Comparison of ENCODE assay signal across 38 cellular contexts in the genomic region with DNA sequence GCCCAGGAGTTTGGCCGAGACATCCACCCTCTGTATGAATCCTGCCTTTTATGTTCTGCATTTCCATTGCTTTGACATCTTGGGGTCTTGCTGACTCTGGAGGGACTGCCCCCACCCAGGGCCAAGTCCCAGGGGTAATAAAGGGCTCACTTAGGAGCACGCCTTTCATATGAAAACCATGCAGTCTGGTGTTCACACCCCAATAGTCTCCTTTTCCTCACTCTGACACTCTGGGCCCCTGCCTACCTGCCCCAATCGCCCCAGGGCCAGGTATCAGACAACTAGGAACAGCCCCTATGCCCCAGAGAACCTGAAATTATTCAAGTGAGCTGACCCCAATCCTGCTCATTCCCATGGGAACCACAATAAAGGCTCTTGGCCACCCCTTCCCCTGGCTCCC.
"Had no signal": no experiment of that assay in that cellular context is flagged by ENCODE, and none has a peak within 500 bp of the region (broad histone marks: within the 10 kb centered on the region; RNA-seq: fewer than 3 reads in every experiment).

No MANE protein-coding gene starts in this region.

- H3K9me3 Mint-ChIP-seq: activated naive CD4-positive, alpha-beta T cell treated with anti-CD3 and anti-CD28 coated beads for 36 hours; activated naive CD4-positive, alpha-beta T cell treated with anti-CD3 and anti-CD28 coated beads, Interleukin-2, amount 10 ng/mL, durations not matched to agents 7 days and 5 days; activated naive CD4-positive, alpha-beta T cell treated with anti-CD3 and anti-CD28 coated beads, Interleukin-2, amount 50 U/mL, for 24 hours; activated naive CD4-positive, alpha-beta T cell treated with anti-CD3 and anti-CD28 coated beads, Interleukin-2, amount 50 U/mL, for 72 hours; activated naive CD8-positive, alpha-beta T cell treated with anti-CD3 and anti-CD28 coated beads for 36 hours; activated naive CD8-positive, alpha-beta T cell treated with anti-CD3 and anti-CD28 coated beads, Interleukin-2, amount 10 ng/mL, durations not matched to agents 7 days and 5 days; activated naive CD8-positive, alpha-beta T cell treated with anti-CD3 and anti-CD28 coated beads, Interleukin-2, amount 50 U/mL, for 24 hours; activated T-cell treated with anti-CD3 and anti-CD28 coated beads, Interleukin-2, amount 50 U/mL, for 24 hours; activated T-cell treated with anti-CD3 and anti-CD28 coated beads, Interleukin-2, amount 50 U/mL, for 4 hours; activated T-cell treated with anti-CD3 and anti-CD28 coated beads, Interleukin-2, amount 50 U/mL, for 72 hours; activated T-helper 1 cell treated with anti-CD3 and anti-CD28 coated beads, Interleukin-12 subunit alpha, Interleukin-12 subunit beta, Interleukin-2, Interleukin-4 antibody, amounts not matched to agents 30 ng/mL and 10 ng/mL and 1 ng/mL, durations not matched to agents 14 hours and 24 hours and 36 hours; activated T-helper 17 cell treated with anti-CD3 and anti-CD28 coated beads, Interleukin-2, amount 50 U/mL, for 72 hours; activated T-helper 2 cell treated with anti-CD3 and anti-CD28 coated beads, Interferon-gamma antibody, Interleukin-2, Interleukin-4, amounts not matched to agents 10 μg/mL and 5 μg/mL and 100 μg/mL, durations not matched to agents 14 hours and 24 hours and 36 hours; central memory CD8-positive, alpha-beta T cell had no signal

- H3K36me3 Mint-ChIP-seq: activated naive CD4-positive, alpha-beta T cell treated with anti-CD3 and anti-CD28 coated beads, Interleukin-2, amount 10 ng/mL, durations not matched to agents 7 days and 5 days; activated naive CD4-positive, alpha-beta T cell treated with anti-CD3 and anti-CD28 coated beads, Interleukin-2, amount 50 U/mL, for 24 hours; activated naive CD4-positive, alpha-beta T cell treated with anti-CD3 and anti-CD28 coated beads, Interleukin-2, amount 50 U/mL, for 72 hours; activated naive CD8-positive, alpha-beta T cell; activated naive CD8-positive, alpha-beta T cell treated with anti-CD3 and anti-CD28 coated beads for 36 hours; activated naive CD8-positive, alpha-beta T cell treated with anti-CD3 and anti-CD28 coated beads, Interleukin-2, amount 10 ng/mL, durations not matched to agents 7 days and 5 days; brain had no signal

- H3K36me3 ChIP-seq: adrenal gland, ascending aorta, brain microvascular endothelial cell, breast epithelium, cardiac muscle cell had no signal

- ATAC-seq: activated naive CD4-positive, alpha-beta T cell treated with anti-CD3 and anti-CD28 coated beads, Interleukin-2, amount 50 U/mL, for 72 hours; activated T-cell treated with anti-CD3 and anti-CD28 coated beads, Interleukin-2, amount 50 U/mL, for 4 hours; activated T-cell treated with anti-CD3 and anti-CD28 coated beads, Interleukin-2, amount 50 U/mL, for 72 hours; activated T-helper 17 cell treated with anti-CD3 and anti-CD28 coated beads, Interleukin-2, amount 50 U/mL, for 72 hours; body of pancreas had no signal

- H3K4me1 Mint-ChIP-seq: activated naive CD4-positive, alpha-beta T cell treated with anti-CD3 and anti-CD28 coated beads, Interleukin-2, amount 10 ng/mL, durations not matched to agents 7 days and 5 days; activated naive CD4-positive, alpha-beta T cell treated with anti-CD3 and anti-CD28 coated beads, Interleukin-2, amount 50 U/mL, for 24 hours; activated naive CD8-positive, alpha-beta T cell treated with anti-CD3 and anti-CD28 coated beads for 36 hours; activated naive CD8-positive, alpha-beta T cell treated with anti-CD3 and anti-CD28 coated beads, Interleukin-2, amount 10 ng/mL, durations not matched to agents 7 days and 5 days; activated naive CD8-positive, alpha-beta T cell treated with anti-CD3 and anti-CD28 coated beads, Interleukin-2, amount 50 U/mL, for 24 hours; activated T-helper 17 cell treated with anti-CD3 and anti-CD28 coated beads, Interleukin-2, amount 50 U/mL, for 72 hours; brain; central memory CD8-positive, alpha-beta T cell had no signal

- H3K4me3 Mint-ChIP-seq: activated naive CD4-positive, alpha-beta T cell treated with anti-CD3 and anti-CD28 coated beads for 36 hours; activated naive CD4-positive, alpha-beta T cell treated with anti-CD3 and anti-CD28 coated beads, Interleukin-2, amount 10 ng/mL, durations not matched to agents 7 days and 5 days; activated naive CD4-positive, alpha-beta T cell treated with anti-CD3 and anti-CD28 coated beads, Interleukin-2, amount 50 U/mL, for 24 hours; activated naive CD8-positive, alpha-beta T cell; activated naive CD8-positive, alpha-beta T cell treated with anti-CD3 and anti-CD28 coated beads for 36 hours; activated naive CD8-positive, alpha-beta T cell treated with anti-CD3 and anti-CD28 coated beads, Interleukin-2, amount 10 ng/mL, durations not matched to agents 7 days and 5 days; activated naive CD8-positive, alpha-beta T cell treated with anti-CD3 and anti-CD28 coated beads, Interleukin-2, amount 50 U/mL, for 24 hours; activated T-cell treated with anti-CD3 and anti-CD28 coated beads, Interleukin-2, amount 50 U/mL, for 24 hours; activated T-cell treated with anti-CD3 and anti-CD28 coated beads, Interleukin-2, amount 50 U/mL, for 4 hours; activated T-cell treated with anti-CD3 and anti-CD28 coated beads, Interleukin-2, amount 50 U/mL, for 72 hours; activated T-helper 1 cell treated with anti-CD3 and anti-CD28 coated beads, Interleukin-12 subunit alpha, Interleukin-12 subunit beta, Interleukin-2, Interleukin-4 antibody, amounts not matched to agents 30 ng/mL and 10 ng/mL and 1 ng/mL, durations not matched to agents 14 hours and 24 hours and 36 hours; activated T-helper 17 cell treated with anti-CD3 and anti-CD28 coated beads, Interleukin-2, amount 50 U/mL, for 72 hours; brain; central memory CD8-positive, alpha-beta T cell had no signal

- H3K27me3 ChIP-seq: ascending aorta, body of pancreas, cardiac muscle cell had no signal

- DNase-seq: activated effector memory CD4-positive, alpha-beta T cell treated with anti-CD3 and anti-CD28 coated beads, Interleukin-2, amount 50 U/mL, for 16 hours; activated effector memory CD4-positive, alpha-beta T cell treated with Interleukin-2 at 50 U/mL for 16 hours; activated gamma-delta T cell; activated gamma-delta T cell treated with Interleukin-2 at 50 U/mL for 16 hours; activated naive CD4-positive, alpha-beta T cell; activated naive CD4-positive, alpha-beta T cell treated with anti-CD3 and anti-CD28 coated beads for 36 hours; activated naive CD4-positive, alpha-beta T cell treated with anti-CD3 and anti-CD28 coated beads, Interleukin-2, amount 10 ng/mL, durations not matched to agents 7 days and 5 days; activated naive CD4-positive, alpha-beta T cell treated with anti-CD3 and anti-CD28 coated beads, Interleukin-2, amount 50 U/mL, for 16 hours; activated naive CD4-positive, alpha-beta T cell treated with Interleukin-2 at 50 U/mL for 16 hours; activated naive CD8-positive, alpha-beta T cell treated with anti-CD3 and anti-CD28 coated beads for 36 hours; activated naive CD8-positive, alpha-beta T cell treated with anti-CD3 and anti-CD28 coated beads, Interleukin-2, amount 10 ng/mL, durations not matched to agents 7 days and 5 days; activated naive CD8-positive, alpha-beta T cell treated with anti-CD3 and anti-CD28 coated beads, Interleukin-2, amount 50 U/mL, for 24 hours; activated T-cell treated with anti-CD3 and anti-CD28 coated beads, Interleukin-2, amount 50 U/mL, for 1 hour; activated T-cell treated with anti-CD3 and anti-CD28 coated beads, Interleukin-2, amount 50 U/mL, for 24 hours; activated T-cell treated with anti-CD3 and anti-CD28 coated beads, Interleukin-2, amount 50 U/mL, for 4 hours; activated T-cell treated with anti-CD3 and anti-CD28 coated beads, Interleukin-2, amount 50 U/mL, for 48 hours; activated T-cell treated with anti-CD3 and anti-CD28 coated beads, Interleukin-2, amount 50 U/mL, for 72 hours; adrenal gland; amniotic stem cell; amygdala; anterior cingulate cortex; aorta; body of pancreas; brain microvascular endothelial cell; caudate nucleus; central memory CD4-positive, alpha-beta T cell; cerebellar nuclear complex had no signal

- H3K27ac Mint-ChIP-seq: activated naive CD4-positive, alpha-beta T cell treated with anti-CD3 and anti-CD28 coated beads for 36 hours; activated naive CD4-positive, alpha-beta T cell treated with anti-CD3 and anti-CD28 coated beads, Interleukin-2, amount 10 ng/mL, durations not matched to agents 7 days and 5 days; activated naive CD4-positive, alpha-beta T cell treated with anti-CD3 and anti-CD28 coated beads, Interleukin-2, amount 50 U/mL, for 24 hours; activated naive CD4-positive, alpha-beta T cell treated with anti-CD3 and anti-CD28 coated beads, Interleukin-2, amount 50 U/mL, for 72 hours; activated naive CD8-positive, alpha-beta T cell; activated naive CD8-positive, alpha-beta T cell treated with anti-CD3 and anti-CD28 coated beads for 36 hours; activated naive CD8-positive, alpha-beta T cell treated with anti-CD3 and anti-CD28 coated beads, Interleukin-2, amount 10 ng/mL, durations not matched to agents 7 days and 5 days; activated naive CD8-positive, alpha-beta T cell treated with anti-CD3 and anti-CD28 coated beads, Interleukin-2, amount 50 U/mL, for 24 hours; activated T-cell treated with anti-CD3 and anti-CD28 coated beads, Interleukin-2, amount 50 U/mL, for 24 hours; activated T-cell treated with anti-CD3 and anti-CD28 coated beads, Interleukin-2, amount 50 U/mL, for 72 hours; activated T-helper 1 cell treated with anti-CD3 and anti-CD28 coated beads, Interleukin-12 subunit alpha, Interleukin-12 subunit beta, Interleukin-2, Interleukin-4 antibody, amounts not matched to agents 30 ng/mL and 10 ng/mL and 1 ng/mL, durations not matched to agents 14 hours and 24 hours and 36 hours; activated T-helper 17 cell treated with anti-CD3 and anti-CD28 coated beads, Interleukin-2, amount 50 U/mL, for 72 hours; activated T-helper 2 cell treated with anti-CD3 and anti-CD28 coated beads, Interferon-gamma antibody, Interleukin-2, Interleukin-4, amounts not matched to agents 10 μg/mL and 5 μg/mL and 100 μg/mL, durations not matched to agents 14 hours and 24 hours and 36 hours; brain had no signal

- H3K4me3 ChIP-seq: adrenal gland, ascending aorta, body of pancreas, breast epithelium, cardiac muscle cell had no signal
